ENCODE assay signal across 1 cellular context in the genomic region with DNA sequence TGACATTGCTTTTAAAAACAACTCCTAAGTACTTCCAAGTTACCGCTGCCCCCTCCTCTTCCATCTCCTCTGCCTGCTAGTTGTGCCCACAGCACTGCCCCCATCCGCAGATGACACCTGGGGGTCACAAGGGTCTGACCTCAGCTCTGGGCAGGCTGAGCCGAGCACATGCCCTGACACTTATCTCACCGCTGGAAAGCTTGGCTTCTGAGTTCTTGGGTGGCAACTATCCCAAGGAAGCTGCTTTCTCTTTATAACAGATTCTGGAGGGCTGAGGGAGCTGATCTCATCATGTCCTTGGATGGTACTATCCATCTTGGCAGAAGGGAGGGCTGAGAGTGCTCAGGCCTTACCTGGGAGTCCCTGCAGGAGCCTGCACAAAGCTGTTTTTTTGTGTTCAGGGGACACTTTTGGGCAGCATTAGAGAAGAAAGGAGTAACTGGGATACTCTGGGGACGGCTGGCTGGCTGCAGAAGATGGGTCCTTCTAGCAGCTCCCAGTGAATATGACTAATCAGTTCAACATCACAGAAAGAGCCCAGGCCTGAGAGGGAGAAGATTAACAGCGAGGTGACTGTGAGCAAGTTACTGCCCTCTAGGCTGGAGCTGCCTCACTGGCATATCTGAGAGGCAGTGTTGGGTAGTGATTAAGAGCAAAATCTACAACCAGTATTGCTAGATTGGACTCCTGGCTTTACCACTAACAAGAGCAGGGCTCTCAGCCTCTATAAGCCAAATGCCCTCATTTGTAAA.
TF ChIP-seq lines count a peak whose summit lies in the region.

No MANE protein-coding gene starts in this region.

TF ChIP-seq in HepG2, 621 proteins besides CTCF, POLR2A, EP300 and RAD21 (continued from another document):
- TF ChIP-seq, protein P1, sequence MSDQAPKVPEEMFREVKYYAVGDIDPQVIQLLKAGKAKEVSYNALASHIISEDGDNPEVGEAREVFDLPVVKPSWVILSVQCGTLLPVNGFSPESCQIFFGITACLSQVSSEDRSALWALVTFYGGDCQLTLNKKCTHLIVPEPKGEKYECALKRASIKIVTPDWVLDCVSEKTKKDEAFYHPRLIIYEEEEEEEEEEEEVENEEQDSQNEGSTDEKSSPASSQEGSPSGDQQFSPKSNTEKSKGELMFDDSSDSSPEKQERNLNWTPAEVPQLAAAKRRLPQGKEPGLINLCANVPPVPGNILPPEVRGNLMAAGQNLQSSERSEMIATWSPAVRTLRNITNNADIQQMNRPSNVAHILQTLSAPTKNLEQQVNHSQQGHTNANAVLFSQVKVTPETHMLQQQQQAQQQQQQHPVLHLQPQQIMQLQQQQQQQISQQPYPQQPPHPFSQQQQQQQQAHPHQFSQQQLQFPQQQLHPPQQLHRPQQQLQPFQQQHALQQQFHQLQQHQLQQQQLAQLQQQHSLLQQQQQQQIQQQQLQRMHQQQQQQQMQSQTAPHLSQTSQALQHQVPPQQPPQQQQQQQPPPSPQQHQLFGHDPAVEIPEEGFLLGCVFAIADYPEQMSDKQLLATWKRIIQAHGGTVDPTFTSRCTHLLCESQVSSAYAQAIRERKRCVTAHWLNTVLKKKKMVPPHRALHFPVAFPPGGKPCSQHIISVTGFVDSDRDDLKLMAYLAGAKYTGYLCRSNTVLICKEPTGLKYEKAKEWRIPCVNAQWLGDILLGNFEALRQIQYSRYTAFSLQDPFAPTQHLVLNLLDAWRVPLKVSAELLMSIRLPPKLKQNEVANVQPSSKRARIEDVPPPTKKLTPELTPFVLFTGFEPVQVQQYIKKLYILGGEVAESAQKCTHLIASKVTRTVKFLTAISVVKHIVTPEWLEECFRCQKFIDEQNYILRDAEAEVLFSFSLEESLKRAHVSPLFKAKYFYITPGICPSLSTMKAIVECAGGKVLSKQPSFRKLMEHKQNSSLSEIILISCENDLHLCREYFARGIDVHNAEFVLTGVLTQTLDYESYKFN (CRISPR knock-in tag; conservative IDR thresholded peaks at IDR 0.05), result peak; percentile 59; the same call in 1 of the 2 replicates
- TF ChIP-seq ERF (CRISPR knock-in tag; IDR thresholded peaks at IDR 0.05) (0 out of 2 replicates have a peak, but pooled peaks have one; percentile 33), RXRA (CRISPR knock-in tag; IDR thresholded peaks at IDR 0.05) (peak; percentile 46; the same call in 1 of the 2 replicates), KAT8 (CRISPR knock-in tag; IDR thresholded peaks at IDR 0.05) (no peak)
TF ChIP-seq in HepG2: peak in this region for 36.
